7 cellular contexts compared by ENCODE assay signal in the genomic region with DNA sequence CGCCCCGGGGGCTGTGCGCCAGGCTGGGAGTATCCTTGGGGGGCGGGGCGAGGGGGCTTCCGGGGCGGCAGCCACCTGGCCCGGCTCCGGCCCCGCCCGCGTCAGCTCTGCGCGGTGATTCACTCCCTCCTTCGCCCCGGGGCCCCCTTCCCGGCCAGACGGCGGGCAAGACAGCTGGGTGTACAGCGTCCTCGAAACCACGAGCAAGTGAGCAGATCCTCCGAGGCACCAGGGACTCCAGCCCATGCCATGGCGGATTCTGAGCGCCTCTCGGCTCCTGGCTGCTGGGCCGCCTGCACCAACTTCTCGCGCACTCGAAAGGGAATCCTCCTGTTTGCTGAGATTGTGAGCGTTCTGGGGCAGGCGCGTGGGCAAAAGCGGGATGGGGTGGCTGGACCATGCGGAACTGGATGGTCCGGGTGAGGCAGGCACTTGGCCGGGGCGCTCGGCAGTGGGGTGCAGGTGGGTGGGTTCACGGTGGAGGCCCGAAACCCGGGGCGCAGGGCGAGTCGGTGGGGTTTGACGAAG. TPM values are rescaled to one million over a fixed set of nuclear protein-coding genes. Genes with fewer than 3 reads are reported as not detected.
A peak's percentile ranks its signal among the peaks of the same experiment; 100 is the strongest.
DNase-seq lines count a peak whose midpoint lies in the region; ATAC-seq, FAIRE-seq and TF ChIP-seq lines count a peak whose summit lies in the region.

A gene with protein sequence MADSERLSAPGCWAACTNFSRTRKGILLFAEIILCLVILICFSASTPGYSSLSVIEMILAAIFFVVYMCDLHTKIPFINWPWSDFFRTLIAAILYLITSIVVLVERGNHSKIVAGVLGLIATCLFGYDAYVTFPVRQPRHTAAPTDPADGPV (plus strand): TSS at position 147 of the 528 bp plus-strand sequence. CDS start 103 bp downstream, at position 250.

- TF ChIP-seq POLR2A in Peyer's patch (IDR thresholded peaks at IDR 0.05) (peak in 1 of 2 donors; percentile 29), prostate gland (IDR thresholded peaks at IDR 0.05) (peak; percentile 68)

- WGBS in prostate gland = 0% methylated on average over 26 of the region's 46 CpGs

- TF ChIP-seq CTCF in Peyer's patch (IDR thresholded peaks at IDR 0.05) = no peak
- TF ChIP-seq CTCF in prostate gland (IDR thresholded peaks at IDR 0.05) = no peak

- peak within 1 kb of the TSS; percentile 54 to 71 (median 58) for H3K4me3 ChIP-seq in Peyer's patch
- H3K4me3 ChIP-seq in prostate gland = peak within 1 kb of the TSS; percentile 41 to 45

- H3K4me1 ChIP-seq in Peyer's patch = no peaks in the 10 kb centered on the region
- no peaks in the 10 kb centered on the region for H3K4me1 ChIP-seq in prostate gland (replicated peaks)

- DNase-seq in GM18507 (ENCODE audit: extremely low spot score, insufficient read length, low read depth) (no peak), Peyer's patch (peak; percentile 65 to 81 (median 75)), activated gamma-delta T cell (lab: John Stamatoyannopoulos, UW) (peak; percentile 56), glomerular visceral epithelial cell (ENCODE audit: extremely low spot score) (peak; percentile 58), prostate gland (ENCODE audit: low spot score) (no peak), midbrain (lab: John Stamatoyannopoulos, UW) (no peak)

- H3K36me3 ChIP-seq in Peyer's patch = peaks cover 0 to 6% (median 0%) of the 10 kb centered on the region in 3 donors
- no peaks in the 10 kb centered on the region for H3K36me3 ChIP-seq in prostate gland

- ATAC-seq in HG03039 (IDR thresholded peaks at IDR 0.05; ENCODE audit: unreplicated experiment) = peak; percentile 33

- peak within 1 kb of the TSS; percentile 84 to 92 (median 86) for H3K27ac ChIP-seq in Peyer's patch
- H3K27ac ChIP-seq in prostate gland = peak within 1 kb of the TSS; percentile 81 to 84

- no peaks in the 10 kb centered on the region for H3K27me3 ChIP-seq in Peyer's patch
- H3K27me3 ChIP-seq in prostate gland (replicated peaks; ENCODE audit: insufficient read depth) = no peaks in the 10 kb centered on the region

- FAIRE-seq in GM18507 (lab: Jason Lieb, UNC) = peak; percentile 93

- intact Hi-C loops in prostate gland (cut with DNase I) = no loop called here

- no peaks in the 10 kb centered on the region for H3K9me3 ChIP-seq in Peyer's patch
- H3K9me3 ChIP-seq in prostate gland = no peaks in the 10 kb centered on the region

RNA-seq across cellular contexts. Expression of the gene that starts here (rescaled TPM):
- total RNA-seq in Peyer's patch (10 to 100 TPM; 16.1 to 36.6 (median 30.8) TPM), prostate gland (10 to 100 TPM; 24.3 to 34.7 TPM)

Comparison
In these comparisons a context has a peak if more than half of its experiments do, and no peak if none do; other contexts are left out.
1. DNase-seq: peak in Peyer's patch (3 of 3), activated gamma-delta T cell (single experiment) and glomerular visceral epithelial cell (single experiment); none in GM18507 (single experiment), prostate gland (single experiment) and midbrain (single experiment).